24 cellular contexts compared by ENCODE assay signal in the genomic region with DNA sequence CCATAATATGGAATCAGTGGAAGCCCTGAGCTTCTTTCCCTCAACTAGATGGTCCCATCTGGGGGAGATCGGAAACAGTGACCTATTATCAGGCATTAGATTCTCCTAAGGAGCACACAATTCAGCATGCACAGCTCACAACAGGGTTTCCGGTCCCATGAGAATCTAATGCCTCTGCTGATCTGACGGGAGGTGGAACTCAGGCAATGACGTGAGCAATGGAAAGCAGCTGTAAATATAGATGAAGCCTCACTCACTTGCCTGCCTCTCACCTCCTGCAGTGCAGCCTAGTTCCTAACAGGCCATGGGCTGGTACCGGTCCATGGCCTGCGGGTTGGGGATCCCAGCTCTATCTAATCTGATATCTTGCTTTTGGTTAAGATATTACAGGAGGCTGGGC.
"Had no signal": no experiment of that assay in that cellular context is flagged by ENCODE, and none has a peak within 500 bp of the region (broad histone marks: within the 10 kb centered on the region; RNA-seq: fewer than 3 reads in every experiment).

No MANE protein-coding gene starts in this region.

- H3K4me3 ChIP-seq: left lung, lower lobe of right lung, neural progenitor cell, right atrium auricular region, right lobe of liver, smooth muscle cell, tibial nerve, uterus had no signal

- H3K9ac ChIP-seq: neural progenitor cell, parathyroid adenoma had no signal

- H3K4me1 ChIP-seq: left lung, lower lobe of right lung, neural progenitor cell, parathyroid adenoma, right atrium auricular region, right lobe of liver, tibial nerve, uterus had no signal

- FAIRE-seq: keratinocyte had no signal

- H3K36me3 ChIP-seq: left lung, lower lobe of right lung, neural progenitor cell, neutrophil, right atrium auricular region, right lobe of liver, tibial nerve, uterus had no signal

- DNase-seq: hippocampal formation; left colon; left lung; lower lobe of right lung; mammary epithelial cell; mesendoderm; naive B cell; natural killer cell; nephron progenitor cell; occipital lobe; right lobe of liver; stimulated activated CD4-positive, alpha-beta T cell treated with anti-CD3 and anti-CD28 coated beads, Interleukin-12 subunit alpha, Interleukin-12 subunit beta, amount 100 ng/mL, for 4 hours; stimulated activated CD4-positive, alpha-beta T cell treated with anti-CD3 and anti-CD28 coated beads, Interleukin-4, amount 100 ng/mL, for 24 hours; stimulated activated naive CD4-positive, alpha-beta T cell treated with Interleukin-2 at 50 U/mL for 16 hours; stimulated activated naive CD8-positive, alpha-beta T cell treated with anti-CD3 and anti-CD28 coated beads, Interleukin-15, amount 100 ng/mL, for 72 hours; substantia nigra; uterus had no signal

- H3K9me3 ChIP-seq: left lung, lower lobe of right lung, neutrophil, right lobe of liver, uterus had no signal

- H3K27ac ChIP-seq: left lung, lower lobe of right lung, neural progenitor cell, neutrophil, parathyroid adenoma, right atrium auricular region, right lobe of liver, tibial nerve, uterus had no signal
